1 cellular context compared by ENCODE assay signal in the genomic region with DNA sequence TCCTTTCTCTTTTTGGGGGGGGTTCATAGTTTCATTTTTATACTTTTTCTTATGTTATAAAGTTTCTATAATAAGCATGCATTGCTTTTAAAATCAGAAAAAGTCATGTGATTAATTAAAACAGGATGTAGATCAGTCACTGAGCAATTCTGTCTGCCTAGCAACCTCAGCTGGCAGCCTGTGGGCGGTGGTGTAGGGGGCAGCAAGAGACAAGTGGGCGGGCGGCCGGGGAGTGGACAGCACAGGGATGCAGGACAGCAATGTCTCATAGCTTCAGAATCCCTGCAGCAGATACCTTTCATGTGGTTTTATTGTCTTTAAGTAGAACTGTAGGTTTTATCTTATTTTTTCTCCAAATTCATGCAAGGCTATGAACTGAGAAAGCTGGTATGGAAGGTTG.
TF ChIP-seq lines count a peak whose summit lies in the region.

No MANE protein-coding gene starts in this region.

TF ChIP-seq in K562, 482 proteins besides CTCF, POLR2A, EP300 and RAD21 (continued from another document):
- TF ChIP-seq, protein P1, sequence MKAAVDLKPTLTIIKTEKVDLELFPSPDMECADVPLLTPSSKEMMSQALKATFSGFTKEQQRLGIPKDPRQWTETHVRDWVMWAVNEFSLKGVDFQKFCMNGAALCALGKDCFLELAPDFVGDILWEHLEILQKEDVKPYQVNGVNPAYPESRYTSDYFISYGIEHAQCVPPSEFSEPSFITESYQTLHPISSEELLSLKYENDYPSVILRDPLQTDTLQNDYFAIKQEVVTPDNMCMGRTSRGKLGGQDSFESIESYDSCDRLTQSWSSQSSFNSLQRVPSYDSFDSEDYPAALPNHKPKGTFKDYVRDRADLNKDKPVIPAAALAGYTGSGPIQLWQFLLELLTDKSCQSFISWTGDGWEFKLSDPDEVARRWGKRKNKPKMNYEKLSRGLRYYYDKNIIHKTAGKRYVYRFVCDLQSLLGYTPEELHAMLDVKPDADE (conservative IDR thresholded peaks at IDR 0.05; ENCODE audit: control insufficient read depth, low read depth, low read length), result no peak
- no peak for TF ChIP-seq SMARCE1 (IDR thresholded peaks at IDR 0.05)
